1 cellular context compared by ENCODE assay signal in genomic region chr6:36874443-36875249, GRCh38.
A peak's percentile ranks its signal among the peaks of the same experiment; 100 is the strongest.
TF ChIP-seq lines count a peak whose summit lies in the region.

TSS of gene PPIL1 (minus strand) at chr6:36874803. CDS start at chr6:36874772, 31 bp downstream.

TF ChIP-seq in K562, 482 proteins besides CTCF, POLR2A, EP300 and RAD21 (continued from another document and continues in another):
- TF ChIP-seq ZHX1 (conservative IDR thresholded peaks at IDR 0.05; ENCODE audit: low read length) (no peak; the same call in 1 of the 2 replicates), TAF1 (IDR thresholded peaks at IDR 0.05; ENCODE audit: control insufficient read depth, extremely low read depth, insufficient read depth, low read length, severe bottlenecking) (peak; percentile 90), ZNF592 (IDR thresholded peaks at IDR 0.05) (peak; percentile 45), ILK (tag; IDR thresholded peaks at IDR 0.05; ENCODE audit: borderline replicate concordance, low read depth) (no peak), HDAC8 (tag; IDR thresholded peaks at IDR 0.05) (no peak), HMG20B (CRISPR knock-in tag; IDR thresholded peaks at IDR 0.05) (no peak), NFYB (IDR thresholded peaks at IDR 0.05; ENCODE audit: extremely low read depth, insufficient read length) (peak; percentile 91), TCF7L2 (IDR thresholded peaks at IDR 0.05; ENCODE audit: low read depth, low read length) (no peak), SMARCA5 (IDR thresholded peaks at IDR 0.05) (no peak), ZBTB17 (CRISPR knock-in tag; IDR thresholded peaks at IDR 0.05) (peak; percentile 76), ATF7 (IDR thresholded peaks at IDR 0.05) (peak; percentile 85), THRAP3 (IDR thresholded peaks at IDR 0.05; ENCODE audit: borderline replicate concordance) (peak; percentile 85; the same call in 1 of the 2 replicates), ARID1B (IDR thresholded peaks at IDR 0.05) (peak; percentile 41; the same call in 1 of the 2 replicates), HNRNPLL (IDR thresholded peaks at IDR 0.05; ENCODE audit: low read depth, low read length, poor library complexity, severe bottlenecking) (no peak), ZSCAN29 (IDR thresholded peaks at IDR 0.05) (peak; percentile 67), HNRNPL (IDR thresholded peaks at IDR 0.05; ENCODE audit: low read depth, low read length) (no peak), RNF2 (IDR thresholded peaks at IDR 0.05) (peak; percentile 37; the same call in 1 of the 2 replicates), GATAD2A (IDR thresholded peaks at IDR 0.05) (peak; percentile 76), TAL1 (IDR thresholded peaks at IDR 0.05) (no peak), MYNN (IDR thresholded peaks at IDR 0.05) (no peak), MYNN (CRISPR knock-in tag; IDR thresholded peaks at IDR 0.05) (no peak), IRF1 (CRISPR knock-in tag; IDR thresholded peaks at IDR 0.05; ENCODE audit: borderline replicate concordance) (no peak), ZFP30 (CRISPR knock-in tag; IDR thresholded peaks at IDR 0.05; ENCODE audit: borderline replicate concordance) (no peak), SRSF9 (IDR thresholded peaks at IDR 0.05; ENCODE audit: borderline replicate concordance, low read depth, low read length) (no peak), STAG1 (CRISPR knock-in tag; IDR thresholded peaks at IDR 0.05; ENCODE audit: borderline replicate concordance) (no peak), HOXB6 (CRISPR knock-in tag; IDR thresholded peaks at IDR 0.05; ENCODE audit: borderline replicate concordance) (peak; percentile 64; the same call in 1 of the 2 replicates), RBM34 (IDR thresholded peaks at IDR 0.05; ENCODE audit: borderline replicate concordance, insufficient read depth, low read length) (no peak), EHMT2 (IDR thresholded peaks at IDR 0.05) (peak; percentile 59; the same call in 1 of the 2 replicates), TSHZ1 (CRISPR knock-in tag; IDR thresholded peaks at IDR 0.05) (no peak), ZBTB33 (CRISPR knock-in tag; IDR thresholded peaks at IDR 0.05) (peak; percentile 59; the same call in 1 of the 2 replicates), ELF1 (tag; IDR thresholded peaks at IDR 0.05) (peak; percentile 81), PRDM10 (IDR thresholded peaks at IDR 0.05; ENCODE audit: partially characterized antibody) (no peak), ZNF395 (CRISPR knock-in tag; IDR thresholded peaks at IDR 0.05) (no peak), ZC3H8 (IDR thresholded peaks at IDR 0.05) (no peak; the same call in 1 of the 2 replicates), ZNF354B (CRISPR knock-in tag; IDR thresholded peaks at IDR 0.05) (no peak), HEY1 (CRISPR knock-in tag; IDR thresholded peaks at IDR 0.05; ENCODE audit: borderline replicate concordance) (no peak), CHAMP1 (IDR thresholded peaks at IDR 0.05) (no peak), ZNF23 (CRISPR knock-in tag; IDR thresholded peaks at IDR 0.05) (0 out of 2 replicates have a peak, but pooled peaks have one; percentile 18), CBX1 (IDR thresholded peaks at IDR 0.05; ENCODE audit: low read depth) (no peak; the same call in 1 of the 2 replicates), MIER1 (IDR thresholded peaks at IDR 0.05; ENCODE audit: low read depth) (peak; percentile 29; the same call in 1 of the 2 replicates), PHB2 (IDR thresholded peaks at IDR 0.05; ENCODE audit: low read depth) (no peak; the same call in 1 of the 2 replicates), SMARCC2 (IDR thresholded peaks at IDR 0.05; ENCODE audit: low read depth) (no peak), LARP7 (IDR thresholded peaks at IDR 0.05) (peak; percentile 14; the same call in 1 of the 2 replicates)
